In the genomic region with DNA sequence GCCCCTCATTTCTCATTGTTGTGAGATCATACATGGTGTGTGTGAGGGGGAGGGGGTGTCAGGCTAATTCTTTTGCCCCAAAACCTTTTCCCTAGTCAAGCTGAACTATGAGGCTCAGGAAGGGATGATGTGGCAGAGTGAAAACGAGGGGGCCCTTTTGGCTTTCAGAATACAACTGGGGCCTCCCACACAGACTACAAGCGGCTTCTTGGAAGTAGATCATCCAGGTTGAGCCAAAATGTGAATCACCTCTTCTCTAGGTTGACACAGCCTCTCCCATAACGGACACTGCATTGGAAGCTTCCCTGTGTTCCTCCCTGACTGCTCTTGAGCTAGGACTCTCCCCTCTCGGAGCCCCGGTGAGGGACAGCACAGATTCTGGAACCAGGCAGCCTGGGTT, we compare ENCODE assay signal across 10 cellular contexts. TPM values are rescaled to one million over a fixed set of nuclear protein-coding genes. Genes with fewer than 3 reads are reported as not detected.
A peak's percentile ranks its signal among the peaks of the same experiment; 100 is the strongest.
DNase-seq lines count a peak whose midpoint lies in the region; ATAC-seq and TF ChIP-seq lines count a peak whose summit lies in the region.
"Had no signal": no experiment of that assay in that cellular context is flagged by ENCODE, and none has a peak within 500 bp of the region (broad histone marks: within the 10 kb centered on the region; RNA-seq: fewer than 3 reads in every experiment).

No MANE protein-coding gene starts in this region.

- H3K4me3 ChIP-seq in fibroblast of the aortic adventitia (ENCODE audit: low read depth, low read length) (no peak overlapping the region), lower leg skin (ENCODE audit: low read depth, poor library complexity, severe bottlenecking) (no peak overlapping the region)

- H3K27me3 Mint-ChIP-seq in IgD-negative memory B cell: no peaks in the 10 kb centered on the region

- CTCF ChIA-PET in GM10248 (lab: Yijun Ruan, JAX): interaction anchor here (1.0 to 7.5 kb wide), 4 partner anchors 9 to 40 kb away, joined by 3 to 51 read pairs (median 14); no protein-coding TSS in a partner anchor

- POLR2A ChIA-PET in GM10248 (lab: Yijun Ruan, JAX): no interaction called here

- no peaks in the 10 kb centered on the region for H3K36me3 Mint-ChIP-seq in IgD-negative memory B cell

- peaks cover 13 to 22% (median 18%) of the 10 kb centered on the region in 3 donors for H3K4me1 Mint-ChIP-seq in IgD-negative memory B cell

- intact Hi-C loops in lower leg skin (cut with DNase I; ENCODE audit: low total_unique reads): no loop called here

- 47 to 59% methylated on average over 5 of the region's 5 CpGs for WGBS in lower leg skin, 2 donors

- TF ChIP-seq CTCF in fibroblast of the aortic adventitia (IDR thresholded peaks at IDR 0.05; ENCODE audit: insufficient read depth, low read length) (no peak), GM10248 (IDR thresholded peaks at IDR 0.05; ENCODE audit: control extremely low read depth, extremely low read depth, low read depth, missing control alignments) (no peak), lower leg skin (IDR thresholded peaks at IDR 0.05) (no peak)

- H3K9me3 Mint-ChIP-seq in IgD-negative memory B cell: no peaks in the 10 kb centered on the region

- no peak for TF ChIP-seq POLR2A in lower leg skin (IDR thresholded peaks at IDR 0.05)

- H3K27ac Mint-ChIP-seq in IgD-negative memory B cell: peak overlapping the region; percentile 46 to 99 (median 50)

- DNase-seq in activated CD8-positive, alpha-beta memory T cell treated with anti-CD3 and anti-CD28 coated beads, Interleukin-2, amount 50 U/mL, for 24 hours (ENCODE audit: extremely low read depth): peak; percentile 18
- DNase-seq in fibroblast of the aortic adventitia (ENCODE audit: low read depth) (peak; percentile 72), GM10248 (ENCODE audit: extremely low spot score) (no peak), lower leg skin (ENCODE audit: low spot score in 2 of 2) (no peak), globus pallidus (ENCODE audit: low spot score) (no peak)
- peak; percentile 69 for DNase-seq in stimulated activated CD4-positive, alpha-beta T cell treated with anti-CD3 and anti-CD28 coated beads, Interleukin-4, amount 100 ng/mL, for 24 hours
- DNase-seq: dorsolateral prefrontal cortex, NCI-H345 had no signal

- ATAC-seq in GM21526 (IDR thresholded peaks at IDR 0.05; ENCODE audit: low FRiP score, unreplicated experiment): no peak

- H3K4me3 Mint-ChIP-seq in IgD-negative memory B cell: peak overlapping the region in 1 of 4 donors; percentile 95

RNA-seq across cellular contexts. Expression of a gene that starts 2.3 kb away (rescaled TPM):
- 144 TPM for polyA plus RNA-seq in IgD-negative memory B cell
- total RNA-seq in fibroblast of the aortic adventitia (ENCODE audit: low replicate concordance) (73.3 and 108 TPM in 2 replicates), lower leg skin (10 to 100 TPM; 56.0 to 87.2 (median 76.4) TPM)

RNA-seq across cellular contexts. Expression of a gene that starts 44.1 kb away (rescaled TPM):
- 0.40 TPM for polyA plus RNA-seq in IgD-negative memory B cell
- total RNA-seq in fibroblast of the aortic adventitia (ENCODE audit: low replicate concordance): 23.3 and 40.7 TPM in 2 replicates
- total RNA-seq in lower leg skin: 10 to 100 TPM; 24.5 to 32.7 (median 29.3) TPM

Comparison
In these comparisons a context has a peak if more than half of its experiments do, and no peak if none do; other contexts are left out.
1. DNase-seq: peak in activated CD8-positive, alpha-beta memory T cell treated with anti-CD3 and anti-CD28 coated beads, Interleukin-2, amount 50 U/mL, for 24 hours (single experiment), fibroblast of the aortic adventitia (single experiment) and stimulated activated CD4-positive, alpha-beta T cell treated with anti-CD3 and anti-CD28 coated beads, Interleukin-4, amount 100 ng/mL, for 24 hours (single experiment); none in GM10248 (single experiment), lower leg skin (0 of 2) and globus pallidus (single experiment).